1 cellular context compared by ENCODE assay signal in the genomic region with DNA sequence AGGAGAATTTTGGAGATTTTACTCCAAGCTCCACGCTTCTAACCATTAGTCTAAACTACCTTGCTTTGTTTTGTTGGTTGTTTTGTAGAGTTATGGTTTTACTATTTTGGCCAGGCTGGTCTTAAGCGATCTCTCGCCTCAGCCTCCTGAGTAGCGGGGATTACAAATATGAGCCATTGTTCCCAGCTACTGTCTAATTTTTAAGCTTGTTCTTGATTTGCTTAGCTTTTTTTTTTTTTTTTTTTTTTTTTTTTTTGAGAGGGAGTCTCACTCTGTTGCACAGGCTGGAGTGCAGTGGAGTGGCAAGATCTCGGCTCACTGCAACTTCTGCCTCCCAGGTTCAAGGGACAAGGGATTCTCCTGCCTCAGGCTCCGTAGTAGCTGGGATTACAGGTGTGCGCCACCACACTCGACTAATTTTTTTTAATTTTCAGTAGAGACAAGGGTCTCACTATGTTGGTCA.
TF ChIP-seq lines count a peak whose summit lies in the region.

No MANE protein-coding gene starts in this region.

TF ChIP-seq in K562, 482 proteins besides CTCF, POLR2A, EP300 and RAD21 (continued from another document):
- TF ChIP-seq, protein P1, sequence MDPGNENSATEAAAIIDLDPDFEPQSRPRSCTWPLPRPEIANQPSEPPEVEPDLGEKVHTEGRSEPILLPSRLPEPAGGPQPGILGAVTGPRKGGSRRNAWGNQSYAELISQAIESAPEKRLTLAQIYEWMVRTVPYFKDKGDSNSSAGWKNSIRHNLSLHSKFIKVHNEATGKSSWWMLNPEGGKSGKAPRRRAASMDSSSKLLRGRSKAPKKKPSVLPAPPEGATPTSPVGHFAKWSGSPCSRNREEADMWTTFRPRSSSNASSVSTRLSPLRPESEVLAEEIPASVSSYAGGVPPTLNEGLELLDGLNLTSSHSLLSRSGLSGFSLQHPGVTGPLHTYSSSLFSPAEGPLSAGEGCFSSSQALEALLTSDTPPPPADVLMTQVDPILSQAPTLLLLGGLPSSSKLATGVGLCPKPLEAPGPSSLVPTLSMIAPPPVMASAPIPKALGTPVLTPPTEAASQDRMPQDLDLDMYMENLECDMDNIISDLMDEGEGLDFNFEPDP (CRISPR knock-in tag; IDR thresholded peaks at IDR 0.05): no peak
- TF ChIP-seq ZC3H8 (IDR thresholded peaks at IDR 0.05) (peak; percentile 96), TEAD1 (CRISPR knock-in tag; IDR thresholded peaks at IDR 0.05) (no peak), TBP (optimal IDR thresholded peaks at IDR 0.05; ENCODE audit: low read depth, low read length) (peak; percentile 97), ZBTB33 (CRISPR knock-in tag; IDR thresholded peaks at IDR 0.05) (peak; percentile 52), MEF2A (IDR thresholded peaks at IDR 0.05; ENCODE audit: control insufficient read depth, low read depth, low read length) (0 out of 2 replicates have a peak, but pooled peaks have one; percentile 4), ZNF197 (CRISPR knock-in tag; IDR thresholded peaks at IDR 0.05; ENCODE audit: low read depth) (0 out of 2 replicates have a peak, but pooled peaks have one; percentile 55), NFIC (IDR thresholded peaks at IDR 0.05) (no peak), TEAD4 (IDR thresholded peaks at IDR 0.05; ENCODE audit: low read length) (peak; percentile 64), TEAD4 (CRISPR knock-in tag; IDR thresholded peaks at IDR 0.05; ENCODE audit: borderline replicate concordance) (no peak), RBFOX2 (IDR thresholded peaks at IDR 0.05; ENCODE audit: low read depth, low read length) (peak; percentile 61), KDM5B (IDR thresholded peaks at IDR 0.05; ENCODE audit: insufficient replicate concordance, low read depth, low read length) (peak; percentile 71), GTF2F1 (IDR thresholded peaks at IDR 0.05; ENCODE audit: low read depth, low read length) (peak; percentile 89; the same call in 1 of the 2 replicates), GABPA (tag; conservative IDR thresholded peaks at IDR 0.05; ENCODE audit: low read depth) (0 out of 2 replicates have a peak, but pooled peaks have one; percentile 8), KLF13 (tag; IDR thresholded peaks at IDR 0.05; ENCODE audit: borderline replicate concordance, low read depth) (no peak), CBX1 (IDR thresholded peaks at IDR 0.05; ENCODE audit: low read depth) (peak; percentile 79; the same call in 1 of the 2 replicates)
